In the genomic region with DNA sequence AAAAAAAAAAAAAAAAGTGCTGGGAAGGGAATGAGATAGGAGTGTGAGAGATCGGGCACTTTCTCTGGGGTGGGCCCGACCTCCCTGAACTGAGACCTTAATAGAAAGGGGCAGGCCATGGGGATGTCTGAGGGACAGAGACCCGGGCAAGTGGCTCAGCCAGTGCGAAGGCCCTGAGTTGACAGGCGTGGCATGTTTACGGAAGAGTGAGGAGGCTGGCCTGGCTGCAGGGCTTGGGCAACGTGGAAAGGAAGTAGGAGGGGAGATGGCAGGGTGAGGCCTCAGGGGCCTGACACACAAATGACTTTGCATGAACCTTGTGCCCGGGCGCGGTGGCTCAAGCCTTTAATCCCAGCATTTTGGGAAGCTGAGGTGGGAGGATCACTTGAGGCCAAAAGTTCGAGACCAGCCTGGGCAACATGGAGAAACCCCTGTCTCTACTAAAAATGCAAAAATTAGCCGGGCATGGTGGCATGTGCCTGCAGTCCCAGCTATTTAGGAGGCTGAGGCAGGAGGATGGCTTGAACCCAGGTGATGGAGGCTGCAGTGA, we compare ENCODE assay signal across 12 cellular contexts. TPM values are rescaled to one million over a fixed set of nuclear protein-coding genes. Genes with fewer than 3 reads are reported as not detected.
DNase-seq lines count a peak whose midpoint lies in the region; ATAC-seq lines count a peak whose summit lies in the region.
"Had no signal": no experiment of that assay in that cellular context is flagged by ENCODE, and none has a peak within 500 bp of the region (broad histone marks: within the 10 kb centered on the region; RNA-seq: fewer than 3 reads in every experiment).

No MANE protein-coding gene starts in this region.

- H3K27ac ChIP-seq in duodenal mucosa (ENCODE audit: low read depth, low read length) = peak overlapping the region; percentile 56
- no peak overlapping the region for H3K27ac ChIP-seq in naive thymus-derived CD4-positive, alpha-beta T cell (ENCODE audit: low read depth, low read length)

- H3K4me1 ChIP-seq in duodenal mucosa (ENCODE audit: control insufficient read depth in 1 of 2, insufficient read depth in 2 of 2, low read length in 2 of 2) = peaks cover 5 to 13% of the 10 kb centered on the region in 2 donors
- H3K4me1 ChIP-seq in naive thymus-derived CD4-positive, alpha-beta T cell (ENCODE audit: control insufficient read depth in 2 of 2, insufficient read depth in 2 of 2, low read length in 2 of 2) = no peaks in the 10 kb centered on the region

- CTCF ChIA-PET in naive thymus-derived CD4-positive, alpha-beta T cell (lab: Charles Lee) = no interaction called here

- H3K4me3 ChIP-seq in duodenal mucosa (ENCODE audit: low read depth in 1 of 2, low read length in 2 of 2) = no peak overlapping the region
- no peak overlapping the region for H3K4me3 ChIP-seq in naive thymus-derived CD4-positive, alpha-beta T cell (ENCODE audit: low read length)

- H3K27ac Mint-ChIP-seq in naive thymus-derived CD4-positive, alpha-beta T cell = peak overlapping the region in 5 of 9 donors; percentile 14 to 72 (median 51)

- no peaks in the 10 kb centered on the region for H3K27me3 Mint-ChIP-seq in naive thymus-derived CD4-positive, alpha-beta T cell

- peaks cover 0 to under 1% of the 10 kb centered on the region in 2 donors for H3K36me3 ChIP-seq in duodenal mucosa (ENCODE audit: control insufficient read depth in 1 of 2, insufficient read depth in 2 of 2, low read length in 2 of 2)
- peaks cover 5 to 82% (median 10%) of the 10 kb centered on the region in 3 experiments for H3K36me3 ChIP-seq in naive thymus-derived CD4-positive, alpha-beta T cell (ENCODE audit: control insufficient read depth in 2 of 3, insufficient read depth in 3 of 3, low read length in 3 of 3)

- H3K27me3 ChIP-seq in duodenal mucosa (ENCODE audit: control insufficient read depth in 1 of 2, insufficient read depth in 2 of 2, low read length in 2 of 2) = no peaks in the 10 kb centered on the region
- no peaks in the 10 kb centered on the region for H3K27me3 ChIP-seq in naive thymus-derived CD4-positive, alpha-beta T cell (ENCODE audit: control insufficient read depth in 2 of 2, insufficient read depth in 2 of 2, low read length in 2 of 2)

- intact Hi-C loops in naive thymus-derived CD4-positive, alpha-beta T cell (cut with micrococcal nuclease) = no loop called here

- POLR2A ChIA-PET in naive thymus-derived CD4-positive, alpha-beta T cell (lab: Charles Lee) = no interaction called here

- H3K36me3 Mint-ChIP-seq in naive thymus-derived CD4-positive, alpha-beta T cell = peaks cover 0 to 53% (median 20%) of the 10 kb centered on the region in 5 donors

- no peaks in the 10 kb centered on the region for H3K9me3 ChIP-seq in duodenal mucosa (ENCODE audit: control insufficient read depth in 1 of 2, low read length in 2 of 2)
- no peaks in the 10 kb centered on the region for H3K9me3 ChIP-seq in naive thymus-derived CD4-positive, alpha-beta T cell (ENCODE audit: control insufficient read depth in 2 of 3, low read length in 3 of 3)

- ATAC-seq in naive thymus-derived CD4-positive, alpha-beta T cell = peak; percentile 91
- no peak for ATAC-seq in HG02571 (IDR thresholded peaks at IDR 0.05; ENCODE audit: unreplicated experiment)

- DNase-seq in COLO668 (lab: John Stamatoyannopoulos, UW; ENCODE audit: unreplicated experiment) (peak; percentile 19), NOMO-1 treated with DMSO at 0.1 percent for 48 hours (lab: John Stamatoyannopoulos, UW; ENCODE audit: unreplicated experiment) (peak; percentile 86), AML-193 (lab: John Stamatoyannopoulos, UW) (no peak), NCI-H1436 (lab: John Stamatoyannopoulos, UW) (no peak), NCI-H2171 treated with DMSO at 0.1 percent for 48 hours (lab: John Stamatoyannopoulos, UW) (no peak)
- no peak for DNase-seq in naive thymus-derived CD4-positive, alpha-beta T cell
- DNase-seq: activated naive CD4-positive, alpha-beta T cell; DMS79 treated with DMSO at 0.1 percent for 48 hours; NCI-H1092 treated with DMSO at 0.1 percent for 48 hours had no signal

- no peaks in the 10 kb centered on the region for H3K9me3 Mint-ChIP-seq in naive thymus-derived CD4-positive, alpha-beta T cell

- no peak overlapping the region for H3K4me3 Mint-ChIP-seq in naive thymus-derived CD4-positive, alpha-beta T cell

- peaks cover 0 to 16% (median 3%) of the 10 kb centered on the region in 7 donors for H3K4me1 Mint-ChIP-seq in naive thymus-derived CD4-positive, alpha-beta T cell

- peak overlapping the region in 1 of 2 donors; percentile 25 for H3K9ac ChIP-seq in duodenal mucosa (ENCODE audit: low read depth in 1 of 2, low read length in 2 of 2)

RNA-seq across cellular contexts. Expression of a gene that starts 13.9 kb away (rescaled TPM):
- 100 to 1,000 TPM in 2 of 5 experiments, 10 to 100 TPM in 3; 73.2 to 107 (median 87.7) TPM for total RNA-seq in naive thymus-derived CD4-positive, alpha-beta T cell
- 10 to 100 TPM; 14.7 to 43.4 TPM for polyA plus RNA-seq in naive thymus-derived CD4-positive, alpha-beta T cell

RNA-seq across cellular contexts. Expression of a gene that starts 29.8 kb away (rescaled TPM):
- under 1 TPM in 2 of 5 experiments, not detected in 3; 0.53 to 0.96 TPM for total RNA-seq in naive thymus-derived CD4-positive, alpha-beta T cell
- 1 to 10 TPM in 1 of 2 donors, under 1 TPM in 1; 0.43 to 1.0 TPM for polyA plus RNA-seq in naive thymus-derived CD4-positive, alpha-beta T cell
- total RNA-seq: fibroblast of lung had no signal
- polyA plus RNA-seq: fibroblast of lung had no signal

RNA-seq across cellular contexts. Expression of a gene that starts 45.9 kb away (rescaled TPM):
- total RNA-seq in naive thymus-derived CD4-positive, alpha-beta T cell = 10 to 100 TPM; 28.6 to 73.8 (median 52.5) TPM
- polyA plus RNA-seq in naive thymus-derived CD4-positive, alpha-beta T cell = 10 to 100 TPM; 21.9 to 48.4 TPM

RNA-seq across cellular contexts. Expression of a gene that starts 56.2 kb away (rescaled TPM):
- 10 to 100 TPM in 1 of 5 experiments, 1 to 10 TPM in 4; 5.5 to 11.1 (median 8.2) TPM for total RNA-seq in naive thymus-derived CD4-positive, alpha-beta T cell
- polyA plus RNA-seq in naive thymus-derived CD4-positive, alpha-beta T cell = 1 to 10 TPM; 2.0 to 6.0 TPM
- total RNA-seq: fibroblast of lung had no signal
- polyA plus RNA-seq: fibroblast of lung had no signal

Comparison
In these comparisons a context has a peak if more than half of its experiments do, and no peak if none do; other contexts are left out.
1. DNase-seq: peak in COLO668 (single experiment) and NOMO-1 treated with DMSO at 0.1 percent for 48 hours (single experiment); none in naive thymus-derived CD4-positive, alpha-beta T cell (0 of 9), AML-193 (0 of 2), NCI-H1436 (single experiment) and NCI-H2171 treated with DMSO at 0.1 percent for 48 hours (single experiment).